18 cellular contexts compared by ENCODE assay signal in genomic region chr13:105572401-105572800, GRCh38.
A peak's percentile ranks its signal among the peaks of the same experiment; 100 is the strongest.
DNase-seq lines count a peak whose midpoint lies in the region; ATAC-seq and TF ChIP-seq lines count a peak whose summit lies in the region.
"Had no signal": no experiment of that assay in that cellular context is flagged by ENCODE, and none has a peak within 500 bp of the region (broad histone marks: within the 10 kb centered on the region; RNA-seq: fewer than 3 reads in every experiment).

No MANE protein-coding gene starts in this region.

- H3K4me3 ChIP-seq in epithelial cell of proximal tubule (ENCODE audit: low read depth, low read length) (no peak overlapping the region), mesenchymal stem cell (ENCODE audit: insufficient read depth in 1 of 2, low read depth in 1 of 2, low read length in 2 of 2) (no peak overlapping the region)
- H3K4me3 ChIP-seq: A549 had no signal

- no peaks in the 10 kb centered on the region for H3K79me1 ChIP-seq in mesenchymal stem cell (replicated peaks; ENCODE audit: low read length, poor library complexity, severe bottlenecking)

- no peak for ATAC-seq in GM21360 (IDR thresholded peaks at IDR 0.05; ENCODE audit: unreplicated experiment)
- ATAC-seq: A549 had no signal

- H3K27ac ChIP-seq in RWPE1 (no peak overlapping the region), mesenchymal stem cell (ENCODE audit: low read length, poor library complexity, severe bottlenecking) (no peak overlapping the region)
- H3K27ac ChIP-seq: A549 had no signal

- no CpG with 5 or more reads among the region's 1 CpG for WGBS in mesenchymal stem cell

- no peaks in the 10 kb centered on the region for H3K36me3 ChIP-seq in mesenchymal stem cell (ENCODE audit: control insufficient read depth in 1 of 2, insufficient read depth in 2 of 2, low read depth in 1 of 2, low read length in 2 of 2)

- H3K23ac ChIP-seq in mesenchymal stem cell (ENCODE audit: low read length in 2 of 2) = no peak overlapping the region

- no peaks in the 10 kb centered on the region for H3K27me3 ChIP-seq in mesenchymal stem cell (ENCODE audit: control insufficient read depth in 1 of 2, insufficient read depth in 1 of 2, low read length in 2 of 2)

- no peak overlapping the region for H2BK15ac ChIP-seq in mesenchymal stem cell (ENCODE audit: low read depth, poor library complexity, severe bottlenecking)

- no peak overlapping the region for H3K4ac ChIP-seq in mesenchymal stem cell (ENCODE audit: low read depth in 1 of 2, low read length in 2 of 2)

- DNase-seq in EH (ENCODE audit: low read depth) (peak; percentile 1), RWPE1 (ENCODE audit: low spot score) (peak; percentile 13), epithelial cell of proximal tubule (ENCODE audit: low read depth) (peak; percentile 18), mesenchymal stem cell (peak; percentile 17), midbrain (lab: John Stamatoyannopoulos, UW) (no peak), AG20443 (ENCODE audit: low spot score) (no peak)
- DNase-seq in activated T-helper 2 cell treated with anti-CD3 and anti-CD28 coated beads, Interferon-gamma antibody, Interleukin-2, Interleukin-4, amounts not matched to agents 10 μg/mL and 5 μg/mL and 100 μg/mL, durations not matched to agents 14 hours and 24 hours and 36 hours (ENCODE audit: low spot score) = no peak
- DNase-seq: C1 segment of cervical spinal cord, DND-41, GF-D8, KBM-7, NCI-H1436, NCI-H2029, NCI-H2171 treated with DMSO at 0.1 percent for 48 hours, NCI-H774, Right ventricle myocardium superior had no signal

- H4K91ac ChIP-seq in mesenchymal stem cell (ENCODE audit: low read length) = no peak overlapping the region

- no peak overlapping the region for H3K14ac ChIP-seq in mesenchymal stem cell (ENCODE audit: low read length in 2 of 2)

- H4K8ac ChIP-seq in mesenchymal stem cell (ENCODE audit: low read length) = no peak overlapping the region

- no peak overlapping the region for H3K18ac ChIP-seq in mesenchymal stem cell (ENCODE audit: low read depth in 1 of 2, low read length in 2 of 2)

- H3K27ac Mint-ChIP-seq in activated T-helper 2 cell treated with anti-CD3 and anti-CD28 coated beads, Interferon-gamma antibody, Interleukin-2, Interleukin-4, amounts not matched to agents 10 μg/mL and 5 μg/mL and 100 μg/mL, durations not matched to agents 14 hours and 24 hours and 36 hours = no peak overlapping the region

- H3K9me3 ChIP-seq in mesenchymal stem cell (ENCODE audit: control insufficient read depth, low read length) = peaks cover 9% of the 10 kb centered on the region
- H3K9me3 ChIP-seq: A549 had no signal

- no peaks in the 10 kb centered on the region for H3K27me3 Mint-ChIP-seq in activated T-helper 2 cell treated with anti-CD3 and anti-CD28 coated beads, Interferon-gamma antibody, Interleukin-2, Interleukin-4, amounts not matched to agents 10 μg/mL and 5 μg/mL and 100 μg/mL, durations not matched to agents 14 hours and 24 hours and 36 hours (ENCODE audit: low read depth)

- H3K9me3 Mint-ChIP-seq in activated T-helper 2 cell treated with anti-CD3 and anti-CD28 coated beads, Interferon-gamma antibody, Interleukin-2, Interleukin-4, amounts not matched to agents 10 μg/mL and 5 μg/mL and 100 μg/mL, durations not matched to agents 14 hours and 24 hours and 36 hours = no peaks in the 10 kb centered on the region

- H2BK12ac ChIP-seq in mesenchymal stem cell (ENCODE audit: low read length in 2 of 2) = no peak overlapping the region

- CTCF ChIA-PET in RWPE1 (lab: Yijun Ruan, JAX) = interaction anchor here (0.7 to 1.0 kb wide), 2 partner anchors 37 to 148 kb away, joined by 3 to 10 read pairs; no protein-coding TSS in a partner anchor

- intact Hi-C loops in activated T-helper 2 cell treated with anti-CD3 and anti-CD28 coated beads, Interferon-gamma antibody, Interleukin-2, Interleukin-4, amounts not matched to agents 10 μg/mL and 5 μg/mL and 100 μg/mL, durations not matched to agents 14 hours and 24 hours and 36 hours (cut with micrococcal nuclease) = no loop called here

- TF ChIP-seq CTCF in RWPE1 (conservative IDR thresholded peaks at IDR 0.05; ENCODE audit: low read depth) (no peak), epithelial cell of proximal tubule (conservative IDR thresholded peaks at IDR 0.05; ENCODE audit: low read depth, low read length) (no peak)

- no peaks in the 10 kb centered on the region for H3K36me3 Mint-ChIP-seq in activated T-helper 2 cell treated with anti-CD3 and anti-CD28 coated beads, Interferon-gamma antibody, Interleukin-2, Interleukin-4, amounts not matched to agents 10 μg/mL and 5 μg/mL and 100 μg/mL, durations not matched to agents 14 hours and 24 hours and 36 hours (ENCODE audit: low read depth)

- no peaks in the 10 kb centered on the region for H3K4me1 ChIP-seq in mesenchymal stem cell (ENCODE audit: control insufficient read depth, insufficient read depth, low read depth, low read length)
- H3K4me1 ChIP-seq: A549 had no signal

- H3K4me2 ChIP-seq in mesenchymal stem cell (ENCODE audit: low read length, poor library complexity, severe bottlenecking) = no peak overlapping the region
- H3K4me2 ChIP-seq: A549 had no signal

- no peak overlapping the region for H2AK5ac ChIP-seq in mesenchymal stem cell (ENCODE audit: low read length, severe bottlenecking)

- no peak overlapping the region for H2BK5ac ChIP-seq in mesenchymal stem cell (ENCODE audit: low read depth, low read length, poor library complexity, severe bottlenecking)

- no peak overlapping the region for H3K4me3 Mint-ChIP-seq in activated T-helper 2 cell treated with anti-CD3 and anti-CD28 coated beads, Interferon-gamma antibody, Interleukin-2, Interleukin-4, amounts not matched to agents 10 μg/mL and 5 μg/mL and 100 μg/mL, durations not matched to agents 14 hours and 24 hours and 36 hours (ENCODE audit: low read depth)

- H2BK120ac ChIP-seq in mesenchymal stem cell (ENCODE audit: low read depth, low read length) = no peak overlapping the region

- H3K4me1 Mint-ChIP-seq in activated T-helper 2 cell treated with anti-CD3 and anti-CD28 coated beads, Interferon-gamma antibody, Interleukin-2, Interleukin-4, amounts not matched to agents 10 μg/mL and 5 μg/mL and 100 μg/mL, durations not matched to agents 14 hours and 24 hours and 36 hours (ENCODE audit: low read depth) = no peaks in the 10 kb centered on the region

- H2AFZ ChIP-seq in mesenchymal stem cell (ENCODE audit: low read depth, low read length) = no peak overlapping the region

- no peak overlapping the region for H3K9ac ChIP-seq in mesenchymal stem cell (ENCODE audit: low read length)

- POLR2A ChIA-PET in RWPE1 (lab: Yijun Ruan, JAX; ENCODE audit: low non-redundant PET) = no interaction called here

Comparison
In these comparisons a context has a peak if more than half of its experiments do, and no peak if none do; other contexts are left out.
1. DNase-seq: peak in EH (single experiment), RWPE1 (single experiment), epithelial cell of proximal tubule (single experiment) and mesenchymal stem cell (single experiment); none in midbrain (single experiment), activated T-helper 2 cell treated with anti-CD3 and anti-CD28 coated beads, Interferon-gamma antibody, Interleukin-2, Interleukin-4, amounts not matched to agents 10 μg/mL and 5 μg/mL and 100 μg/mL, durations not matched to agents 14 hours and 24 hours and 36 hours (single experiment) and AG20443 (single experiment).